Comparison of ENCODE assay signal across 8 cellular contexts in genomic region chr3:157174616-157175498, GRCh38. TPM values are rescaled to one million over a fixed set of nuclear protein-coding genes. Genes with fewer than 3 reads are reported as not detected.
DNase-seq lines count a peak whose midpoint lies in the region; ATAC-seq and TF ChIP-seq lines count a peak whose summit lies in the region.

No MANE protein-coding gene starts in this region.

- H3K36me3 ChIP-seq in ascending aorta (peaks cover 0 to 3% of the 10 kb centered on the region in 2 donors), right atrium auricular region (no peaks in the 10 kb centered on the region), prostate gland (no peaks in the 10 kb centered on the region), urinary bladder (ENCODE audit: insufficient read depth) (no peaks in the 10 kb centered on the region)

- H3K27me3 ChIP-seq in ascending aorta (no peaks in the 10 kb centered on the region), right atrium auricular region (no peaks in the 10 kb centered on the region), prostate gland (replicated peaks; ENCODE audit: insufficient read depth) (no peaks in the 10 kb centered on the region)

- TF ChIP-seq CTCF in ascending aorta (IDR thresholded peaks at IDR 0.05) (no peak), right atrium auricular region (IDR thresholded peaks at IDR 0.05) (no peak), prostate gland (IDR thresholded peaks at IDR 0.05) (peak in 1 of 4 experiments; percentile 22)

- no peaks in the 10 kb centered on the region for H3K27me3 Mint-ChIP-seq in T-helper 2 cell treated with Interferon-gamma antibody and Interleukin-4, amounts not matched to agents 5 μg/mL and 100 μg/mL, for 36 hours (ENCODE audit: low read depth)

- WGBS in prostate gland = under 1% methylated on average over 63 of the region's 63 CpGs
- under 1% methylated on average over 63 of the region's 63 CpGs for WGBS in urinary bladder

- H3K27ac ChIP-seq in ascending aorta = peak overlapping the region; percentile 96 to 98
- peak overlapping the region; percentile 98 to 99 for H3K27ac ChIP-seq in right atrium auricular region
- H3K27ac ChIP-seq in prostate gland = peak overlapping the region; percentile 99
- peak overlapping the region; percentile 92 for H3K27ac ChIP-seq in urinary bladder (ENCODE audit: low read depth)

- TF ChIP-seq POLR2A in GM18505 (IDR thresholded peaks at IDR 0.05; ENCODE audit: borderline replicate concordance, extremely low read depth, insufficient read depth, insufficient read length) = peak; percentile 98
- peak; percentile 86 for TF ChIP-seq POLR2A in prostate gland (IDR thresholded peaks at IDR 0.05)

- H3K9me3 ChIP-seq in ascending aorta (no peaks in the 10 kb centered on the region), right atrium auricular region (no peaks in the 10 kb centered on the region), prostate gland (no peaks in the 10 kb centered on the region)

- H3K4me1 ChIP-seq in ascending aorta = peaks cover 0 to 17% of the 10 kb centered on the region in 2 donors
- H3K4me1 ChIP-seq in right atrium auricular region = peaks cover 0 to 20% of the 10 kb centered on the region in 2 donors
- peaks cover 5% of the 10 kb centered on the region for H3K4me1 ChIP-seq in prostate gland (replicated peaks)
- H3K4me1 ChIP-seq in urinary bladder (ENCODE audit: insufficient read depth) = no peaks in the 10 kb centered on the region

- ATAC-seq in GM18505 (IDR thresholded peaks at IDR 0.05; ENCODE audit: unreplicated experiment) = peak; percentile 94
- ATAC-seq in HG02970 (IDR thresholded peaks at IDR 0.05; ENCODE audit: low FRiP score, unreplicated experiment) = peak; percentile 98

- peaks cover 11% of the 10 kb centered on the region for H3K9me3 Mint-ChIP-seq in T-helper 2 cell treated with Interferon-gamma antibody and Interleukin-4, amounts not matched to agents 5 μg/mL and 100 μg/mL, for 36 hours

- peaks cover 24% of the 10 kb centered on the region for H3K36me3 Mint-ChIP-seq in T-helper 2 cell treated with Interferon-gamma antibody and Interleukin-4, amounts not matched to agents 5 μg/mL and 100 μg/mL, for 36 hours (ENCODE audit: low read depth)

- intact Hi-C loops in ascending aorta (cut with DNase I) = loop anchor here (1.0 to 10.0 kb wide), 6 partner anchors 15 to 1620 kb away; partner anchors contain the start of genes CCNL1, SHOX2 and TIPARP
- intact Hi-C loops in prostate gland (cut with DNase I) = loop anchor here (1.0 kb wide), 1 partner anchor 15 kb away; the partner anchor contains the start of gene CCNL1

- H3K4me1 Mint-ChIP-seq in T-helper 2 cell treated with Interferon-gamma antibody and Interleukin-4, amounts not matched to agents 5 μg/mL and 100 μg/mL, for 36 hours (ENCODE audit: low read depth) = peaks cover 23% of the 10 kb centered on the region

- H3K4me3 ChIP-seq in ascending aorta (peak overlapping the region; percentile 75 to 76), right atrium auricular region (peak overlapping the region; percentile 50 to 62), prostate gland (peak overlapping the region; percentile 53 to 62), urinary bladder (ENCODE audit: low read depth, low read length) (peak overlapping the region; percentile 50)

- H3K4me3 Mint-ChIP-seq in T-helper 2 cell treated with Interferon-gamma antibody and Interleukin-4, amounts not matched to agents 5 μg/mL and 100 μg/mL, for 36 hours = peak overlapping the region; percentile 89

- H3K27ac Mint-ChIP-seq in T-helper 2 cell treated with Interferon-gamma antibody and Interleukin-4, amounts not matched to agents 5 μg/mL and 100 μg/mL, for 36 hours = peak overlapping the region; percentile 98

- DNase-seq in NCI-H187 treated with DMSO at 0.1 percent for 48 hours (lab: John Stamatoyannopoulos, UW) (peak; percentile 89), ascending aorta (ENCODE audit: low spot score in 2 of 2) (peak; percentile 94 to 99), right atrium auricular region (ENCODE audit: low spot score) (peak; percentile 100), prostate gland (ENCODE audit: low spot score) (peak; percentile 99)
- peak; percentile 99 for DNase-seq in T-helper 2 cell treated with Interferon-gamma antibody and Interleukin-4, amounts not matched to agents 5 μg/mL and 100 μg/mL, for 36 hours (ENCODE audit: low spot score)

RNA-seq across cellular contexts. Expression of gene CCNL1, which starts 14.9 kb away (rescaled TPM):
- total RNA-seq in ascending aorta (241 TPM), right atrium auricular region (10 to 100 TPM; 43.8 to 44.3 TPM), prostate gland (100 to 1,000 TPM in 1 of 2 donors, 10 to 100 TPM in 1; 94.5 to 157 TPM), urinary bladder (214 TPM)
- 68.1 TPM for polyA plus RNA-seq in urinary bladder

Comparison
In these comparisons a context has a peak if more than half of its experiments do, and no peak if none do; other contexts are left out.
1. Peak in every context shown above with its lines: DNase-seq, ATAC-seq, H3K4me3 ChIP-seq and H3K27ac ChIP-seq.